In the genomic region with DNA sequence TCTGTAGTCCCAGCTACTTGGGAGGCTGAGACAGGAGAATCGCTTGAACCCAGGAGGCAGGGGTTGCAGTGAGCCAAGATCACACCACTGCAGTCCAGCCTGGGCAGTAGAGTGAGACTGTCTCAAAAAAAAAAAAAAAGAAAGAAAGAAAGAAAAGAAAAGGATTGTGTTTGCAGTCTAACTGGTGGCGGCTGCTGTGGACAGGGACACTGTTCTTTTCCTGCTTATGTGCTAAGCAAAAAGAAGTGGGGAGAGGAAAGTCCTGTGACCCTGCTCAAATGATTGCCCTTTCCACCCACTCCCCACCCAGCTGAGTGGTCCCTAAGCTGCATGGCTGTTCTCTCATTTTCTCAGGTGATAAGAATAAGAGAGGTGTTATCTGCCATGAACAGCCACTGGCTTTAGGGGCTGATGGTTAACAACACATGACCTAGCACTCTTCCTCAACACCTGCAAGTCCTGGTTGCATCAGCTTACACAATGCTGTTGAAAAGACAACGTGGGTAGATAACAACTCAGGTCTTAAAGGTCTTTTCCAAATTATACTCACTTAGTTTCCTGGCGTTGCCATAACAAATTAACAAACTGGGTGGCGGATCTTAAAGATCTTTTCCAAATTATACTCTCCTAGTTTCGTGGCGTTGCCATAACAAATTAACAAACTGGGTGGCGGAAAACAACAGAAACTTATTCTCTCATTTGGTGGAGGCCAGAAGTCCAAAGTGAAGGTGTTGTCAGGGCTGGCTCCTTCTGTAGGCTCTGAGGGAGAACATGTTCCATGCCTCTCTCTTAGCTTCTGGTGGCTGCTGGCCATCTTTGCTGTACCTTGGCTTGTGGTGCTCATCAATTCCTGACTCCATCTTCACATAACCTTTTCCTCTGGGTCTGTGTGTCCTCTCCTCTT, we compare ENCODE assay signal across 22 cellular contexts.
A peak's percentile ranks its signal among the peaks of the same experiment; 100 is the strongest.
DNase-seq lines count a peak whose midpoint lies in the region; ATAC-seq, FAIRE-seq and TF ChIP-seq lines count a peak whose summit lies in the region.
"Had no signal": no experiment of that assay in that cellular context is flagged by ENCODE, and none has a peak within 500 bp of the region (broad histone marks: within the 10 kb centered on the region; RNA-seq: fewer than 3 reads in every experiment).

No MANE protein-coding gene starts in this region.

- H3K4me1 Mint-ChIP-seq in CD8-positive, alpha-beta memory T cell = peaks cover 13 to 27% (median 17%) of the 10 kb centered on the region in 3 donors

- H3K36me3 ChIP-seq in CD8-positive, alpha-beta memory T cell (ENCODE audit: insufficient read depth, low read length) = no peaks in the 10 kb centered on the region
- H3K36me3 ChIP-seq in K562 (ENCODE audit: control insufficient read depth, insufficient read depth, low read length) (no peaks in the 10 kb centered on the region; the same call in 2 of the 3 replicates), mesendoderm (ENCODE audit: control insufficient read depth, insufficient read depth, low read length) (no peaks in the 10 kb centered on the region), sigmoid colon (no peaks in the 10 kb centered on the region)
- H3K36me3 ChIP-seq: ovary had no signal

- H3K9ac ChIP-seq in K562 (ENCODE audit: insufficient read depth in 1 of 2, low read depth in 2 of 2, low read length in 2 of 2) = peak overlapping the region; percentile 39 to 73; a peak in 3 of 4 replicates
- no peak overlapping the region for H3K9ac ChIP-seq in mesendoderm (ENCODE audit: low read length)

- peaks cover 0 to 5% of the 10 kb centered on the region in 2 donors for H3K27me3 Mint-ChIP-seq in CD8-positive, alpha-beta memory T cell
- H3K27me3 Mint-ChIP-seq: naive thymus-derived CD4-positive, alpha-beta T cell; T-cell had no signal

- H3K27ac Mint-ChIP-seq in CD8-positive, alpha-beta memory T cell = peak overlapping the region in 1 of 8 donors; percentile 52

- H3K18ac ChIP-seq in mesendoderm (ENCODE audit: low read length) = no peak overlapping the region

- FAIRE-seq in K562 (lab: Jason Lieb, UNC) = peak; percentile 96
- FAIRE-seq: HTR-8/SVneo had no signal

- TF ChIP-seq CTCF in K562 (IDR thresholded peaks at IDR 0.05 in 2 of 3, conservative IDR thresholded peaks at IDR 0.05 in 1 of 3; ENCODE audit: insufficient read depth in 2 of 3, low read depth in 1 of 3, low read length in 3 of 3) (no peak), sigmoid colon (IDR thresholded peaks at IDR 0.05) (no peak)

- no peak overlapping the region for H4K5ac ChIP-seq in mesendoderm (ENCODE audit: low read length)

- H3K56ac ChIP-seq in mesendoderm (ENCODE audit: low read length) = no peak overlapping the region

- H3K9me3 ChIP-seq in CD8-positive, alpha-beta memory T cell (ENCODE audit: low read length) = no peaks in the 10 kb centered on the region
- H3K9me3 ChIP-seq in K562 (replicated peaks; ENCODE audit: control insufficient read depth, insufficient read depth, low read depth, low read length) (no peaks in the 10 kb centered on the region; the same call in 1 of the 2 replicates), sigmoid colon (no peaks in the 10 kb centered on the region)
- H3K9me3 ChIP-seq: ovary had no signal

- H3K4ac ChIP-seq in mesendoderm (ENCODE audit: low read depth, low read length) = no peak overlapping the region

- POLR2A ChIA-PET in CD8-positive, alpha-beta memory T cell (lab: Charles Lee) = no interaction called here
- POLR2A ChIA-PET in K562 (lab: Yijun Ruan, JAX) = interaction anchor here (0.6 to 4.3 kb wide), 14 partner anchors 12 to 721 kb away, joined by 3 to 26 read pairs (median 5); a partner anchor contains a TSS

- peak overlapping the region; percentile 71 for H3K4me2 ChIP-seq in K562 (ENCODE audit: insufficient read depth, low read length)
- no peak overlapping the region for H3K4me2 ChIP-seq in mesendoderm (ENCODE audit: low read length)

- DNase-seq in CD8-positive, alpha-beta memory T cell = no peak
- peak; percentile 78 for DNase-seq in Jurkat, Clone E6-1 (ENCODE audit: low read depth, low spot score)
- DNase-seq in K562 (ENCODE audit: extremely low read depth in 1 of 4, low spot score in 3 of 4) = peak; percentile 91 to 97 (median 94)
- peak; percentile 71 for DNase-seq in mesendoderm
- no peak for DNase-seq in NCI-H446 (lab: John Stamatoyannopoulos, UW)
- no peak for DNase-seq in sigmoid colon
- DNase-seq: activated CD4-positive, alpha-beta T cell treated with anti-CD3 and anti-CD28 coated beads, Interleukin-2, amount 50 U/mL, for 4 hours; activated naive CD4-positive, alpha-beta T cell treated with Interleukin-2 at 50 U/mL for 16 hours; amniotic stem cell; central memory CD4-positive, alpha-beta T cell; GOT3; naive thymus-derived CD4-positive, alpha-beta T cell; NCI-H146; ovary; right cardiac atrium; SHP77; stimulated activated CD4-positive, alpha-beta T cell treated with anti-CD3 and anti-CD28 coated beads, Interleukin-15, amount 100 ng/mL, for 24 hours; T-cell had no signal

- ATAC-seq in K562 = peak; percentile 77
- no peak for ATAC-seq in HG03196 (IDR thresholded peaks at IDR 0.05; ENCODE audit: unreplicated experiment)
- ATAC-seq in GM19467 (IDR thresholded peaks at IDR 0.05; ENCODE audit: unreplicated experiment) = no peak
- ATAC-seq: esophagus mucosa; naive thymus-derived CD4-positive, alpha-beta T cell; T-cell had no signal

- H3K27me3 ChIP-seq in CD8-positive, alpha-beta memory T cell (ENCODE audit: insufficient read depth, low read length, poor library complexity, severe bottlenecking) = no peaks in the 10 kb centered on the region
- H3K27me3 ChIP-seq in K562 (ENCODE audit: control insufficient read depth in 2 of 2, insufficient read depth in 2 of 2, low read length in 2 of 2) = no peaks in the 10 kb centered on the region
- H3K27me3 ChIP-seq in mesendoderm (ENCODE audit: insufficient read depth, low read length, poor library complexity) = no peaks in the 10 kb centered on the region
- H3K27me3 ChIP-seq in sigmoid colon = no peaks in the 10 kb centered on the region
- H3K27me3 ChIP-seq: ovary had no signal

- TSS peak; percentile 98 for BruUV-seq in K562 (replicated peaks; lab: Mats Ljungman, UMichigan)

- no peaks in the 10 kb centered on the region for H3K79me2 ChIP-seq in K562 (ENCODE audit: control insufficient read depth, insufficient read depth, low read length)
- H3K79me2 ChIP-seq in mesendoderm (ENCODE audit: control insufficient read depth, insufficient read depth, low read length) = no peaks in the 10 kb centered on the region

- H3K36me3 Mint-ChIP-seq in CD8-positive, alpha-beta memory T cell = peaks cover 0 to 5% (median 0%) of the 10 kb centered on the region in 3 donors
- H3K36me3 Mint-ChIP-seq: T-cell had no signal

- H3K4me3 Mint-ChIP-seq in CD8-positive, alpha-beta memory T cell = no peak overlapping the region
- H3K4me3 Mint-ChIP-seq: naive thymus-derived CD4-positive, alpha-beta T cell; T-cell had no signal

- H2AK5ac ChIP-seq in mesendoderm (ENCODE audit: low read length) = peak overlapping the region; percentile 18

- H3K79me1 ChIP-seq in mesendoderm (ENCODE audit: low read length) = no peaks in the 10 kb centered on the region

- H2AFZ ChIP-seq in K562 (ENCODE audit: low read depth, low read length) = peak overlapping the region; percentile 93

- H2BK120ac ChIP-seq in mesendoderm (ENCODE audit: low read depth, low read length) = no peak overlapping the region

- H4K20me1 ChIP-seq in K562 (replicated peaks; ENCODE audit: control insufficient read depth, insufficient read depth, low read length) = no peaks in the 10 kb centered on the region

- no peaks in the 10 kb centered on the region for H3K9me1 ChIP-seq in K562 (ENCODE audit: control insufficient read depth, insufficient read depth, low read length)

- H3K4me1 ChIP-seq in CD8-positive, alpha-beta memory T cell (ENCODE audit: insufficient read depth, low read length) = peaks cover 14% of the 10 kb centered on the region
- peaks cover 47 to 71% of the 10 kb centered on the region in 2 experiments for H3K4me1 ChIP-seq in K562 (replicated peaks in 1 of 2; ENCODE audit: control insufficient read depth in 2 of 2, insufficient read depth in 2 of 2, low read length in 2 of 2)
- H3K4me1 ChIP-seq in mesendoderm (ENCODE audit: control insufficient read depth, low read depth, low read length) = peaks cover 8% of the 10 kb centered on the region
- H3K4me1 ChIP-seq in sigmoid colon = peaks cover 0 to 48% (median 34%) of the 10 kb centered on the region in 4 donors

- in situ Hi-C loops in K562 (cut with MboI) = no loop called here

- no peaks in the 10 kb centered on the region for H3K9me3 Mint-ChIP-seq in CD8-positive, alpha-beta memory T cell
- H3K9me3 Mint-ChIP-seq: T-cell had no signal

- intact Hi-C loops in K562 (cut with micrococcal nuclease) (loop anchor here (1.0 to 5.0 kb wide), 4 partner anchors 24 to 90 kb away; a partner anchor contains a TSS), sigmoid colon (cut with DNase I) (no loop called here)

- H4K8ac ChIP-seq in mesendoderm (ENCODE audit: low read depth, low read length) = no peak overlapping the region

- peak; percentile 21 to 50; a peak in 2 of 4 replicates for TF ChIP-seq RAD21 in K562 (CRISPR knock-in tag; conservative IDR thresholded peaks at IDR 0.05 in 1 of 2, IDR thresholded peaks at IDR 0.05 in 1 of 2)

- peak overlapping the region; percentile 79 for H3K27ac ChIP-seq in CD8-positive, alpha-beta memory T cell (ENCODE audit: low read depth, low read length)
- H3K27ac ChIP-seq in K562 (ENCODE audit: extremely low read depth, low read depth, low read length) (peak overlapping the region; percentile 96), mesendoderm (ENCODE audit: low read depth, low read length) (no peak overlapping the region), sigmoid colon (no peak overlapping the region)
- H3K27ac ChIP-seq: ovary had no signal

- CTCF ChIA-PET in CD8-positive, alpha-beta memory T cell (lab: Charles Lee) = interaction anchor here (1.4 kb wide), 1 partner anchor 28 kb away, joined by 4 read pairs; no protein-coding TSS in a partner anchor
- CTCF ChIA-PET in K562 (lab: Yijun Ruan, JAX; ENCODE audit: low intra/inter-chr PET ratio) = no interaction called here

- TF ChIP-seq POLR2A in K562 (conservative IDR thresholded peaks at IDR 0.05) (peak; percentile 54), sigmoid colon (IDR thresholded peaks at IDR 0.05) (no peak)

- H2BK5ac ChIP-seq in mesendoderm (ENCODE audit: low read length) = no peak overlapping the region

- H2BK15ac ChIP-seq in mesendoderm (replicated peaks; ENCODE audit: low read depth) = no peak overlapping the region

- no peak overlapping the region for H3K4me3 ChIP-seq in CD8-positive, alpha-beta memory T cell (ENCODE audit: low read length)
- no peak overlapping the region for H3K4me3 ChIP-seq in Jurkat, Clone E6-1 (ENCODE audit: low read length)
- H3K4me3 ChIP-seq in K562 (no peak overlapping the region), mesendoderm (ENCODE audit: low read length) (no peak overlapping the region), sigmoid colon (no peak overlapping the region)
- H3K4me3 ChIP-seq: ovary had no signal

- WGBS in K562 (ENCODE audit: insufficient coverage, low coverage, missing lambda C conversion rate) = 9% methylated on average over 7 of the region's 8 CpGs
- WGBS in mesendoderm (ENCODE audit: extremely low coverage, insufficient coverage, low lambda C conversion rate) = no CpG with 5 or more reads among the region's 8 CpGs
- 45 to 73% methylated on average over 8 of the region's 8 CpGs for WGBS in sigmoid colon, 2 donors

- no peak overlapping the region for H3K23ac ChIP-seq in mesendoderm (ENCODE audit: low read length)

- TF ChIP-seq EP300 in K562 (IDR thresholded peaks at IDR 0.05; ENCODE audit: low read length) (peak; percentile 100), sigmoid colon (IDR thresholded peaks at IDR 0.05) (no peak)

Comparison
In these comparisons a context has a peak if more than half of its experiments do, and no peak if none do; other contexts are left out.
1. DNase-seq: peak in Jurkat, Clone E6-1 (single experiment), K562 (4 of 4) and mesendoderm (single experiment); none in CD8-positive, alpha-beta memory T cell (0 of 5), NCI-H446 (0 of 2) and sigmoid colon (single experiment).
2. H3K27ac ChIP-seq: peak in CD8-positive, alpha-beta memory T cell (single experiment) and K562 (single experiment); none in mesendoderm (single experiment) and sigmoid colon (0 of 4).